Comparison of ENCODE assay signal across 13 cellular contexts in the genomic region with DNA sequence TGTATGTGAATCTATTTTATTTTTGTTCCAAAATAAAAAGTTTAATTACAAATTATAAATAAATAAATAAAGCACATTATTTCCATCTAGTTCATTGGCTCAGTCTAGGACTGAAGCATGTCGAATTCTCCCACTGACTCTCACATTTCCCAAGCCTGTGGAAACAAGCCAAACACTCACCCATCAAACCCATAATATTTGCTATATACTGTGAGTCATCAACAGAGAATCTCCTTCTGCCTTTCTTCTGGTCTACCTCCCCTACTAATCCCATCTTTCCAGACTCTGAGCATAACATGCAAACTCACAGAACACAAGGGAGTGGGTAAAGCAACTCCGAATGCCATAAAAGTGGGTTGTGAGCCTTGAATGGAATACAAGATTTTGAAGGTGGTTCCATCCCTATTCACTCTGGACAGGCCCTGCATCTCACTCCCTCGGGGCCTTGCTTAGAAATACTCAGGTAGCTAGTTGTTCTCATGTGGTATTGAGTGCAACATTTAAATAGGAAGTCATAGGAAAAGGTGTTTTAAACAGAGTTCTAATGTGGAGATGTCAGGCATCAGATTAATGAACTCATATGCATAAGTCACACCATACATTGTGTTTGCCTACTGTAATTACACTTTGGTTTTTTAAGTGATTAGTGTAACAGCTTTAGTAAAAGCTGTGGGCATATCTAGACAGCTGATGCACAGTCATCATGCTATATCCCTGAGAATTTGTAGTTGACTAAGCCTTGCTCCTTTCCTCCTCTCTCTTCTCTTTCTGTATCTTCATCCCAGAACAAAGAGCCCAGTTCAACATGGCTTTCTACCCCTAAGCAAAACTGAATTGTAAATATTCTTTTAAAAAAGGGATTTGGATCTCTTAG. TPM values are rescaled to one million over a fixed set of nuclear protein-coding genes. Genes with fewer than 3 reads are reported as not detected.
DNase-seq lines count a peak whose midpoint lies in the region; ATAC-seq and TF ChIP-seq lines count a peak whose summit lies in the region.
"Had no signal": no experiment of that assay in that cellular context is flagged by ENCODE, and none has a peak within 500 bp of the region (broad histone marks: within the 10 kb centered on the region; RNA-seq: fewer than 3 reads in every experiment).

No MANE protein-coding gene starts in this region.

- no peak for TF ChIP-seq CTCF in kidney epithelial cell (IDR thresholded peaks at IDR 0.05; ENCODE audit: insufficient read depth, low read length, poor library complexity, severe bottlenecking)
- TF ChIP-seq CTCF in dorsolateral prefrontal cortex (IDR thresholded peaks at IDR 0.05 in 54 of 56, conservative IDR thresholded peaks at IDR 0.05 in 2 of 56; ENCODE audit: low read depth in 1 of 56, partially characterized antibody in 56 of 56): no peak
- no peak for TF ChIP-seq CTCF in GM10266 (IDR thresholded peaks at IDR 0.05; ENCODE audit: control insufficient read depth, insufficient read depth, low read depth, missing control alignments)

- no peaks in the 10 kb centered on the region for H3K4me1 Mint-ChIP-seq in activated CD4-positive, alpha-beta memory T cell treated with anti-CD3 and anti-CD28 coated beads for 36 hours (ENCODE audit: low read depth)
- H3K4me1 Mint-ChIP-seq: CD4-positive, alpha-beta memory T cell had no signal

- H3K27me3 Mint-ChIP-seq in activated CD4-positive, alpha-beta memory T cell treated with anti-CD3 and anti-CD28 coated beads for 36 hours: no peaks in the 10 kb centered on the region

- H3K27ac ChIP-seq in dorsolateral prefrontal cortex: no peak overlapping the region

- no peak overlapping the region for H3K4me3 ChIP-seq in kidney epithelial cell (ENCODE audit: low read depth, low read length)
- no peak overlapping the region for H3K4me3 ChIP-seq in dorsolateral prefrontal cortex

- no peak for ATAC-seq in Right ventricle myocardium inferior

- DNase-seq in AG20443 (ENCODE audit: low spot score): peak; percentile 21
- DNase-seq in HT-29 (ENCODE audit: low spot score): peak; percentile 82
- peak; percentile 95 for DNase-seq in amniotic epithelial cell (ENCODE audit: low read depth)
- peak; percentile 41 for DNase-seq in kidney epithelial cell (ENCODE audit: low read depth)
- DNase-seq in activated CD4-positive, alpha-beta memory T cell treated with anti-CD3 and anti-CD28 coated beads for 36 hours: no peak
- DNase-seq in dorsolateral prefrontal cortex: no peak
- no peak for DNase-seq in GM10266 (ENCODE audit: extremely low spot score)
- DNase-seq in Right ventricle myocardium inferior (ENCODE audit: missing footprints): no peak
- DNase-seq: activated gamma-delta T cell treated with Interleukin-2 at 50 U/mL for 16 hours; CD4-positive, alpha-beta memory T cell; dermis blood vessel endothelial cell; NCI-H2029; stimulated activated CD8-positive, alpha-beta memory T cell treated with anti-CD3 and anti-CD28 coated beads, Interleukin-4, amount 100 ng/mL, for 48 hours had no signal

- peaks cover 46% of the 10 kb centered on the region for H3K36me3 Mint-ChIP-seq in activated CD4-positive, alpha-beta memory T cell treated with anti-CD3 and anti-CD28 coated beads for 36 hours

- no peak overlapping the region for H3K4me3 Mint-ChIP-seq in activated CD4-positive, alpha-beta memory T cell treated with anti-CD3 and anti-CD28 coated beads for 36 hours
- H3K4me3 Mint-ChIP-seq: CD4-positive, alpha-beta memory T cell had no signal

- intact Hi-C loops in activated CD4-positive, alpha-beta memory T cell treated with anti-CD3 and anti-CD28 coated beads for 36 hours (cut with micrococcal nuclease): no loop called here
- intact Hi-C loops in dorsolateral prefrontal cortex (cut with DNase I) (no loop called here), Right ventricle myocardium inferior (cut with DNase I) (no loop called here)

- CTCF ChIA-PET in activated CD4-positive, alpha-beta memory T cell treated with anti-CD3 and anti-CD28 coated beads for 36 hours (lab: Charles Lee): interaction anchor here (1.3 kb wide), 1 partner anchor 936 kb away, joined by 5 read pairs; no protein-coding TSS in a partner anchor

- no peaks in the 10 kb centered on the region for H3K36me3 ChIP-seq in kidney epithelial cell (ENCODE audit: control insufficient read depth, insufficient read depth, low read length)

- no peak overlapping the region for H3K27ac Mint-ChIP-seq in activated CD4-positive, alpha-beta memory T cell treated with anti-CD3 and anti-CD28 coated beads for 36 hours
- H3K27ac Mint-ChIP-seq: CD4-positive, alpha-beta memory T cell had no signal

- POLR2A ChIA-PET in activated CD4-positive, alpha-beta memory T cell treated with anti-CD3 and anti-CD28 coated beads for 36 hours (lab: Charles Lee): no interaction called here

- H3K27me3 ChIP-seq in kidney epithelial cell (ENCODE audit: control insufficient read depth, insufficient read depth, low read length): no peaks in the 10 kb centered on the region
- no peaks in the 10 kb centered on the region for H3K27me3 ChIP-seq in dorsolateral prefrontal cortex

- no peaks in the 10 kb centered on the region for H3K9me3 Mint-ChIP-seq in activated CD4-positive, alpha-beta memory T cell treated with anti-CD3 and anti-CD28 coated beads for 36 hours
- H3K9me3 Mint-ChIP-seq: CD4-positive, alpha-beta memory T cell had no signal

RNA-seq across cellular contexts. Expression of gene F5, which starts 47.0 kb away (rescaled TPM):
- total RNA-seq in HT-29 (2014; rRNA removed; shearing (Covaris generic)): 8.1 and 9.2 TPM in 2 replicates
- total RNA-seq in kidney epithelial cell (not detected in 2 replicates), dorsolateral prefrontal cortex (1 to 10 TPM in 81 of 120 experiments, under 1 TPM in 39; 0.24 to 5.8 (median 1.4) TPM), Right ventricle myocardium inferior (16.6 TPM)
- 10 to 100 TPM; 50.8 to 51.1 TPM for total RNA-seq in activated CD4-positive, alpha-beta memory T cell treated with anti-CD3 and anti-CD28 coated beads for 36 hours
- total RNA-seq: dermis blood vessel endothelial cell had no signal

RNA-seq across cellular contexts. Expression of gene SLC19A2, which starts 53.5 kb away (rescaled TPM):
- total RNA-seq in HT-29 (2014; rRNA removed; shearing (Covaris generic)): 15.6 and 16.8 TPM in 2 replicates
- total RNA-seq in kidney epithelial cell (23.9 and 26.8 TPM in 2 replicates), dorsolateral prefrontal cortex (10 to 100 TPM in 7 of 120 experiments, 1 to 10 TPM in 113; 4.5 to 12.7 (median 7.8) TPM), Right ventricle myocardium inferior (16.5 TPM)
- total RNA-seq in activated CD4-positive, alpha-beta memory T cell treated with anti-CD3 and anti-CD28 coated beads for 36 hours: 1 to 10 TPM; 8.6 to 9.4 TPM

Comparison
In these comparisons a context has a peak if more than half of its experiments do, and no peak if none do; other contexts are left out.
1. DNase-seq: peak in AG20443 (single experiment), HT-29 (single experiment), amniotic epithelial cell (single experiment) and kidney epithelial cell (single experiment); none in activated CD4-positive, alpha-beta memory T cell treated with anti-CD3 and anti-CD28 coated beads for 36 hours (single experiment), dorsolateral prefrontal cortex (0 of 10), GM10266 (single experiment) and Right ventricle myocardium inferior (single experiment).